ENCODE assay signal across 9 cellular contexts in the genomic region with DNA sequence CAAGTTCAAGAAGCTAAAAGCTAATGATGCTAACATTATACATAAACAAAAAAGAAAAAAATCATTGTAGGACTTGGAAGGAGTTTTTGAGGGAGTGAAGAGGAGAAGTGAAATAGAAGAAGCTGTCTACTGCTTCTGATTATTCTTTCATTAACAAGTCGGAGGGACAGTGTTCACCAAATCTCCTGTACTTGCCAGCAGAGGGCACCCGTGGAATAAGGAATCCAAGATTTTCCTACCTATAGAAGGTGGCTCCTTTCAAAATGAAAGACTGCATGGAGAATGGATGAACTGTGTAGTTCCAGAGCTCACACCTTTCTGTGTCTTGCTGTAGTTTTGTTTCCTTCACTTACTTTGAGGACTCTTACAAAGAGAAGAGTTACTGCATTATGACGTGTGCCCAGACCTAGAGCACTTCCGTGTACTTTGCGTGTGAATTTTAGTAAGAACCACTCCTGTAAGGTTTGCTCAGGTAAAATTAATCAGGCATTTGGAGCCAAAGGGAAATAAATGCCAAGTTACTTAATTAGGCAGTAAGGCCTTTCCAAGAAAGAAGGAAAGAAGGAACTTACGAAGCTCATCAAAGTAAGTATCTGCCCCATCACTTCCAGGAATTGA.
DNase-seq lines count a peak whose midpoint lies in the region; ATAC-seq and TF ChIP-seq lines count a peak whose summit lies in the region.
"Had no signal": no experiment of that assay in that cellular context is flagged by ENCODE, and none has a peak within 500 bp of the region (broad histone marks: within the 10 kb centered on the region; RNA-seq: fewer than 3 reads in every experiment).

No MANE protein-coding gene starts in this region.

- H3K4me2 ChIP-seq in DOHH2 (ENCODE audit: low read length) (no peak overlapping the region), SK-N-SH (no peak overlapping the region)

- WGBS in SK-N-SH (ENCODE audit: low lambda C conversion rate), result 61% methylated on average over 6 of the region's 6 CpGs

- H3K36me3 ChIP-seq in DOHH2 (ENCODE audit: control insufficient read depth, low read length) (no peaks in the 10 kb centered on the region), MG63 (no peaks in the 10 kb centered on the region), SK-N-SH (replicated peaks in 1 of 2; ENCODE audit: control insufficient read depth in 1 of 2, insufficient read depth in 2 of 2, low read length in 1 of 2) (no peaks in the 10 kb centered on the region), mucosa of descending colon (ENCODE audit: low read depth) (no peaks in the 10 kb centered on the region)

- no peak overlapping the region for H2AFZ ChIP-seq in SK-N-SH (ENCODE audit: low read depth)

- no peaks in the 10 kb centered on the region for H3K4me1 Mint-ChIP-seq in natural killer cell
- H3K4me1 Mint-ChIP-seq: activated naive CD4-positive, alpha-beta T cell treated with anti-CD3 and anti-CD28 coated beads, Interleukin-2, amount 50 U/mL, for 24 hours had no signal

- H3K4me3 ChIP-seq in DOHH2 (ENCODE audit: low read length), result no peak overlapping the region
- H3K4me3 ChIP-seq in MG63, result no peak overlapping the region
- H3K4me3 ChIP-seq in SK-N-SH (ENCODE audit: low read depth in 2 of 2, low read length in 1 of 2), result no peak overlapping the region; a peak in 1 of 4 replicates
- no peak overlapping the region for H3K4me3 ChIP-seq in epithelial cell of proximal tubule (ENCODE audit: low read depth, low read length)
- H3K4me3 ChIP-seq in mucosa of descending colon, result no peak overlapping the region

- TF ChIP-seq CTCF in DOHH2 (IDR thresholded peaks at IDR 0.05; ENCODE audit: low read depth, low read length, poor library complexity, severe bottlenecking), result peak; percentile 88
- TF ChIP-seq CTCF in SK-N-SH (IDR thresholded peaks at IDR 0.05), result peak; percentile 99
- peak; percentile 90 for TF ChIP-seq CTCF in epithelial cell of proximal tubule (conservative IDR thresholded peaks at IDR 0.05; ENCODE audit: low read depth, low read length)
- TF ChIP-seq CTCF in mucosa of descending colon (IDR thresholded peaks at IDR 0.05), result no peak
- no peak for TF ChIP-seq CTCF in natural killer cell (IDR thresholded peaks at IDR 0.05)

- no peaks in the 10 kb centered on the region for H3K27me3 Mint-ChIP-seq in natural killer cell (ENCODE audit: low read depth in 2 of 2)

- H3K4me1 ChIP-seq in DOHH2 (ENCODE audit: control insufficient read depth, low read length), result no peaks in the 10 kb centered on the region
- no peaks in the 10 kb centered on the region; a peak in 1 of 4 replicates for H3K4me1 ChIP-seq in SK-N-SH (ENCODE audit: control insufficient read depth in 1 of 2, insufficient read depth in 2 of 2, low read depth in 1 of 2, low read length in 1 of 2)
- no peaks in the 10 kb centered on the region for H3K4me1 ChIP-seq in mucosa of descending colon (ENCODE audit: low read depth)

- H3K36me3 Mint-ChIP-seq in natural killer cell, result no peaks in the 10 kb centered on the region
- H3K36me3 Mint-ChIP-seq: activated naive CD4-positive, alpha-beta T cell treated with anti-CD3 and anti-CD28 coated beads, Interleukin-2, amount 50 U/mL, for 24 hours had no signal

- no peak overlapping the region for H3K4me3 Mint-ChIP-seq in natural killer cell
- H3K4me3 Mint-ChIP-seq: activated naive CD4-positive, alpha-beta T cell treated with anti-CD3 and anti-CD28 coated beads, Interleukin-2, amount 50 U/mL, for 24 hours had no signal

- ATAC-seq in GM21515 (IDR thresholded peaks at IDR 0.05; ENCODE audit: unreplicated experiment) (peak; percentile 52), mucosa of descending colon (peak; percentile 66), natural killer cell (no peak)

- H3K9ac ChIP-seq in SK-N-SH, result no peak overlapping the region

- no peak overlapping the region for H3K27ac ChIP-seq in DOHH2 (ENCODE audit: low read depth, low read length)
- no peak overlapping the region for H3K27ac ChIP-seq in SK-N-SH (ENCODE audit: low read depth in 2 of 2, low read length in 1 of 2)

- no peaks in the 10 kb centered on the region for H4K20me1 ChIP-seq in DOHH2 (ENCODE audit: control insufficient read depth, insufficient read depth, low read depth, low read length)
- no peaks in the 10 kb centered on the region for H4K20me1 ChIP-seq in SK-N-SH (ENCODE audit: insufficient read depth)

- TF ChIP-seq EP300 in SK-N-SH (IDR thresholded peaks at IDR 0.05; ENCODE audit: borderline replicate concordance in 1 of 2, low read depth in 1 of 2, low read length in 1 of 2), result no peak

- CTCF ChIA-PET in SK-N-SH (lab: Yijun Ruan, JAX), result interaction anchor here (0.6 to 8.6 kb wide), 101 partner anchors 8 to 1864 kb away, joined by 3 to 156 read pairs (median 4); a partner anchor contains a TSS

- peak; percentile 99 for TF ChIP-seq RAD21 in SK-N-SH (IDR thresholded peaks at IDR 0.05; ENCODE audit: low read length)

- H3K27me3 ChIP-seq in DOHH2 (ENCODE audit: control insufficient read depth, low read length) (no peaks in the 10 kb centered on the region), MG63 (no peaks in the 10 kb centered on the region), SK-N-SH (ENCODE audit: insufficient read depth) (no peaks in the 10 kb centered on the region)

- H3K9me2 ChIP-seq in DOHH2 (replicated peaks; ENCODE audit: control insufficient read depth, low read length) (no peaks in the 10 kb centered on the region), SK-N-SH (no peaks in the 10 kb centered on the region)

- H3F3A ChIP-seq in DOHH2 (ENCODE audit: control insufficient read depth, insufficient read depth) (no peaks in the 10 kb centered on the region), SK-N-SH (replicated peaks; ENCODE audit: insufficient read depth) (no peaks in the 10 kb centered on the region)

- H3K9me3 ChIP-seq in DOHH2 (ENCODE audit: control insufficient read depth, insufficient read depth, low read length) (no peaks in the 10 kb centered on the region), MG63 (no peaks in the 10 kb centered on the region), SK-N-SH (no peaks in the 10 kb centered on the region), mucosa of descending colon (no peaks in the 10 kb centered on the region)

- POLR2A ChIA-PET in SK-N-SH (lab: Yijun Ruan, JAX), result no interaction called here

- intact Hi-C loops in mucosa of descending colon (cut with DNase I, micrococcal nuclease) (loop anchor here (10.0 kb wide), 1 partner anchor 513 kb away; no protein-coding TSS in a partner anchor), natural killer cell (cut with micrococcal nuclease) (no loop called here)

- H3K79me2 ChIP-seq in DOHH2 (ENCODE audit: control insufficient read depth, low read length) (no peaks in the 10 kb centered on the region), SK-N-SH (ENCODE audit: insufficient read depth) (no peaks in the 10 kb centered on the region)

- peaks cover 2 to 7% of the 10 kb centered on the region in 2 donors for H3K9me3 Mint-ChIP-seq in natural killer cell
- H3K9me3 Mint-ChIP-seq: activated naive CD4-positive, alpha-beta T cell treated with anti-CD3 and anti-CD28 coated beads, Interleukin-2, amount 50 U/mL, for 24 hours had no signal

- DNase-seq in MG63 (peak; percentile 6), SK-N-SH (peak; percentile 38), epithelial cell of proximal tubule (ENCODE audit: low read depth) (peak; percentile 19), mucosa of descending colon (peak in 2 of 3 donors; percentile 55 to 81), activated gamma-delta T cell treated with Interleukin-2 at 50 U/mL for 16 hours (no peak), natural killer cell (no peak)

- H3K27ac Mint-ChIP-seq in natural killer cell, result no peak overlapping the region
- H3K27ac Mint-ChIP-seq: activated naive CD4-positive, alpha-beta T cell treated with anti-CD3 and anti-CD28 coated beads, Interleukin-2, amount 50 U/mL, for 24 hours had no signal

TF ChIP-seq in SK-N-SH, 30 proteins besides CTCF, POLR2A, EP300 and RAD21:
- TF ChIP-seq NRF1 (IDR thresholded peaks at IDR 0.05; ENCODE audit: low read depth, low read length) (peak; percentile 37; the same call in 1 of the 2 replicates), YY1 (IDR thresholded peaks at IDR 0.05; ENCODE audit: low read depth) (peak; percentile 17; the same call in 1 of the 2 replicates), CHD2 (IDR thresholded peaks at IDR 0.05; ENCODE audit: low read length, partially characterized antibody) (peak; percentile 36), SMC3 (IDR thresholded peaks at IDR 0.05; ENCODE audit: low read depth, low read length) (peak; percentile 99), EZH2phosphoT487 (IDR thresholded peaks at IDR 0.05; ENCODE audit: borderline replicate concordance, low read depth) (no peak)
TF ChIP-seq in SK-N-SH: peak in this region for 4.

Comparison
In these comparisons a context has a peak if more than half of its experiments do, and no peak if none do; other contexts are left out.
1. CTCF ChIP-seq: peak in DOHH2 (single experiment), SK-N-SH (single experiment) and epithelial cell of proximal tubule (single experiment); none in mucosa of descending colon (single experiment) and natural killer cell (single experiment).
2. ATAC-seq: peak in GM21515 (single experiment) and mucosa of descending colon (single experiment); none in natural killer cell (0 of 3).
3. DNase-seq: peak in MG63 (single experiment), SK-N-SH (single experiment), epithelial cell of proximal tubule (single experiment) and mucosa of descending colon (2 of 3); none in activated gamma-delta T cell treated with Interleukin-2 at 50 U/mL for 16 hours (single experiment) and natural killer cell (single experiment).